8 cellular contexts compared by ENCODE assay signal in genomic region chr18:53698907-53699306, GRCh38.
DNase-seq lines count a peak whose midpoint lies in the region; ATAC-seq and TF ChIP-seq lines count a peak whose summit lies in the region.

No MANE protein-coding gene starts in this region.

- ATAC-seq in HG03378 (IDR thresholded peaks at IDR 0.05; ENCODE audit: unreplicated experiment) = peak; percentile 52

- H3K9me3 ChIP-seq in cardiac muscle cell (ENCODE audit: low read depth) (no peaks in the 10 kb centered on the region), testis (no peaks in the 10 kb centered on the region)

- intact Hi-C loops in testis (cut with DNase I; ENCODE audit: low total_unique reads) = no loop called here

- no peak for TF ChIP-seq POLR2A in testis (IDR thresholded peaks at IDR 0.05)

- TF ChIP-seq CTCF in cardiac muscle cell (IDR thresholded peaks at IDR 0.05; ENCODE audit: low read depth, low read length) (peak; percentile 60), testis (IDR thresholded peaks at IDR 0.05) (peak in 1 of 3 experiments; percentile 22)

- WGBS in testis, 2 donors = 28 to 29% methylated on average over 2 of the region's 2 CpGs

- H3K36me3 ChIP-seq in cardiac muscle cell (no peaks in the 10 kb centered on the region), testis (ENCODE audit: low read depth, missing control alignments) (no peaks in the 10 kb centered on the region)

- DNase-seq in GM04504 (ENCODE audit: low read depth) (peak; percentile 28), RPMI7951 (ENCODE audit: low read depth) (peak; percentile 2), cardiac muscle cell (ENCODE audit: low read depth in 1 of 2, low spot score in 1 of 2) (peak; percentile 61 to 79), testis (peak; percentile 55), activated gamma-delta T cell (lab: John Stamatoyannopoulos, UW) (no peak), DMS79 (lab: John Stamatoyannopoulos, UW) (no peak), NCI-H2107 treated with DMSO at 0.1 percent for 48 hours (lab: John Stamatoyannopoulos, UW; ENCODE audit: unreplicated experiment) (no peak)

- no peaks in the 10 kb centered on the region for H3K27me3 ChIP-seq in cardiac muscle cell
- H3K27me3 ChIP-seq in testis = no peaks in the 10 kb centered on the region

- no peak overlapping the region for H3K4me3 ChIP-seq in cardiac muscle cell
- no peak overlapping the region for H3K4me3 ChIP-seq in testis

- no peaks in the 10 kb centered on the region for H3K4me1 ChIP-seq in cardiac muscle cell (ENCODE audit: low read depth)
- no peaks in the 10 kb centered on the region for H3K4me1 ChIP-seq in testis

- H3K27ac ChIP-seq in cardiac muscle cell (no peak overlapping the region), testis (no peak overlapping the region)

Comparison
In these comparisons a context has a peak if more than half of its experiments do, and no peak if none do; other contexts are left out.
1. DNase-seq: peak in GM04504 (single experiment), RPMI7951 (single experiment), cardiac muscle cell (2 of 2) and testis (single experiment); none in activated gamma-delta T cell (single experiment), DMS79 (single experiment) and NCI-H2107 treated with DMSO at 0.1 percent for 48 hours (single experiment).